21 cellular contexts compared by ENCODE assay signal in genomic region chr6:24903681-24904080, GRCh38. TPM values are rescaled to one million over a fixed set of nuclear protein-coding genes. Genes with fewer than 3 reads are reported as not detected.
A peak's percentile ranks its signal among the peaks of the same experiment; 100 is the strongest.
DNase-seq lines count a peak whose midpoint lies in the region; ATAC-seq, FAIRE-seq and TF ChIP-seq lines count a peak whose summit lies in the region.
"Had no signal": no experiment of that assay in that cellular context is flagged by ENCODE, and none has a peak within 500 bp of the region (broad histone marks: within the 10 kb centered on the region; RNA-seq: fewer than 3 reads in every experiment).

No MANE protein-coding gene starts in this region.

- peaks cover 8 to 10% of the 10 kb centered on the region in 2 experiments; a peak in 2 of 4 replicates for H3K79me1 ChIP-seq in IMR-90 (ENCODE audit: low read depth in 1 of 2, low read length in 2 of 2)

- no peak overlapping the region for H2AFZ ChIP-seq in IMR-90 (replicated peaks; ENCODE audit: low read length, poor library complexity)

- peak overlapping the region; percentile 90; the same call in 2 of the 3 replicates for H2BK15ac ChIP-seq in IMR-90 (ENCODE audit: low read depth, low read length)

- peak overlapping the region; percentile 75 for H4K91ac ChIP-seq in IMR-90 (ENCODE audit: insufficient read depth, low read depth, low read length)

- peak overlapping the region; percentile 68 for H2BK120ac ChIP-seq in IMR-90 (ENCODE audit: low read depth, low read length)

- no peak overlapping the region for H3K9ac ChIP-seq in IMR-90 (ENCODE audit: low read depth, low read length)
- H3K9ac ChIP-seq: SK-N-SH had no signal

- peaks cover 0 to 8% (median 0%) of the 10 kb centered on the region in 7 donors for H3K9me3 Mint-ChIP-seq in CD4-positive, CD25-positive, alpha-beta regulatory T cell
- peaks cover 8% of the 10 kb centered on the region for H3K9me3 Mint-ChIP-seq in activated naive CD8-positive, alpha-beta T cell treated with anti-CD3 and anti-CD28 coated beads for 36 hours
- H3K9me3 Mint-ChIP-seq in natural killer cell treated with Interleukin-12 subunit alpha and Interleukin-12 subunit beta and Interleukin-15 and Interleukin-18, amount 100 ng/mL, for 72 hours, result no peaks in the 10 kb centered on the region
- H3K9me3 Mint-ChIP-seq: WTC11 had no signal

- H3K4me2 ChIP-seq in IMR-90 (ENCODE audit: low read depth, low read length), result no peak overlapping the region
- H3K4me2 ChIP-seq: SK-N-SH had no signal

- H3K27ac ChIP-seq in CD4-positive, CD25-positive, alpha-beta regulatory T cell (ENCODE audit: insufficient read depth, low read length, poor library complexity, severe bottlenecking), result peak overlapping the region; percentile 39
- H3K27ac ChIP-seq in IMR-90 (ENCODE audit: insufficient read depth, low read length), result no peak overlapping the region
- H3K27ac ChIP-seq: colonic mucosa, thoracic aorta had no signal

- H3K18ac ChIP-seq in IMR-90 (ENCODE audit: low read depth, low read length), result peak overlapping the region; percentile 4; the same call in 1 of the 2 replicates

- no peaks in the 10 kb centered on the region for H3K9me1 ChIP-seq in IMR-90 (ENCODE audit: insufficient read depth, low read length)

- no peaks in the 10 kb centered on the region for H3K27me3 ChIP-seq in CD4-positive, CD25-positive, alpha-beta regulatory T cell (ENCODE audit: control insufficient read depth, insufficient read depth, low read length)
- H3K27me3 ChIP-seq in IMR-90 (ENCODE audit: control insufficient read depth, insufficient read depth, low read length), result no peaks in the 10 kb centered on the region
- H3K27me3 ChIP-seq: colonic mucosa had no signal

- H3K4me1 Mint-ChIP-seq in CD4-positive, CD25-positive, alpha-beta regulatory T cell, result peaks cover 39 to 98% (median 83%) of the 10 kb centered on the region in 4 donors
- peaks cover 92% of the 10 kb centered on the region for H3K4me1 Mint-ChIP-seq in activated naive CD8-positive, alpha-beta T cell treated with anti-CD3 and anti-CD28 coated beads for 36 hours
- peaks cover 79 to 86% of the 10 kb centered on the region in 2 donors for H3K4me1 Mint-ChIP-seq in natural killer cell treated with Interleukin-12 subunit alpha and Interleukin-12 subunit beta and Interleukin-15 and Interleukin-18, amount 100 ng/mL, for 72 hours (ENCODE audit: low read depth in 2 of 2)

- DNase-seq in CD4-positive, CD25-positive, alpha-beta regulatory T cell, result no peak
- DNase-seq in IMR-90 (no peak), D721Med (ENCODE audit: insufficient read length, low spot score) (no peak), hepatic stellate cell (ENCODE audit: low spot score) (no peak), HUDEP-2 (lab: John Stamatoyannopoulos, UW; ENCODE audit: unreplicated experiment in 76 of 76) (no peak), middle frontal gyrus (ENCODE audit: extremely low spot score, low spot score) (no peak)
- no peak for DNase-seq in activated naive CD8-positive, alpha-beta T cell treated with anti-CD3 and anti-CD28 coated beads for 36 hours
- DNase-seq in natural killer cell treated with Interleukin-12 subunit alpha and Interleukin-12 subunit beta and Interleukin-15 and Interleukin-18, amount 100 ng/mL, for 72 hours (ENCODE audit: low spot score), result no peak
- DNase-seq: colonic mucosa, H7, mammary epithelial cell, NCI-H146, NCI-H2171 treated with DMSO at 0.1 percent for 48 hours, NCI-H526, nephron progenitor cell, posterior cingulate gyrus, RPMI8226, SK-N-SH, T-helper 9 cell had no signal

- H3K9me3 ChIP-seq in CD4-positive, CD25-positive, alpha-beta regulatory T cell (ENCODE audit: control insufficient read depth in 2 of 2, low read length in 2 of 2), result no peaks in the 10 kb centered on the region
- no peaks in the 10 kb centered on the region for H3K9me3 ChIP-seq in IMR-90 (ENCODE audit: control insufficient read depth, insufficient read depth, low read length)
- H3K9me3 ChIP-seq: colonic mucosa, SK-N-SH, thoracic aorta had no signal

- peak overlapping the region; percentile 65; the same call in 1 of the 2 replicates for H3K14ac ChIP-seq in IMR-90 (replicated peaks; ENCODE audit: low read depth, low read length)

- CTCF ChIA-PET in IMR-90 (lab: Yijun Ruan, JAX), result no interaction called here

- H3K4ac ChIP-seq in IMR-90 (ENCODE audit: low read depth, low read length), result peak overlapping the region; percentile 58

- peaks cover 76% of the 10 kb centered on the region for H3K36me3 Mint-ChIP-seq in CD4-positive, CD25-positive, alpha-beta regulatory T cell
- H3K36me3 Mint-ChIP-seq in activated naive CD8-positive, alpha-beta T cell treated with anti-CD3 and anti-CD28 coated beads for 36 hours, result peaks cover 76% of the 10 kb centered on the region
- peaks cover 6% of the 10 kb centered on the region for H3K36me3 Mint-ChIP-seq in natural killer cell treated with Interleukin-12 subunit alpha and Interleukin-12 subunit beta and Interleukin-15 and Interleukin-18, amount 100 ng/mL, for 72 hours
- H3K36me3 Mint-ChIP-seq: WTC11 had no signal

- intact Hi-C loops in IMR-90 (cut with micrococcal nuclease), result no loop called here

- H3K23ac ChIP-seq in IMR-90 (ENCODE audit: low read depth, low read length), result no peak overlapping the region

- dilution Hi-C loops in IMR-90 (cut with HindIII; ENCODE audit: low sequenced_read_pairs, unreplicated experiment), result no loop called here

- peak overlapping the region; percentile 43 to 92 (median 68) for H3K27ac Mint-ChIP-seq in CD4-positive, CD25-positive, alpha-beta regulatory T cell
- H3K27ac Mint-ChIP-seq in activated naive CD8-positive, alpha-beta T cell treated with anti-CD3 and anti-CD28 coated beads for 36 hours, result peak overlapping the region; percentile 72
- H3K27ac Mint-ChIP-seq in natural killer cell treated with Interleukin-12 subunit alpha and Interleukin-12 subunit beta and Interleukin-15 and Interleukin-18, amount 100 ng/mL, for 72 hours, result peak overlapping the region; percentile 85 to 99
- H3K27ac Mint-ChIP-seq: nephron progenitor cell had no signal

- H3K27me3 Mint-ChIP-seq in CD4-positive, CD25-positive, alpha-beta regulatory T cell, result no peaks in the 10 kb centered on the region
- no peaks in the 10 kb centered on the region for H3K27me3 Mint-ChIP-seq in activated naive CD8-positive, alpha-beta T cell treated with anti-CD3 and anti-CD28 coated beads for 36 hours
- H3K27me3 Mint-ChIP-seq in natural killer cell treated with Interleukin-12 subunit alpha and Interleukin-12 subunit beta and Interleukin-15 and Interleukin-18, amount 100 ng/mL, for 72 hours, result no peaks in the 10 kb centered on the region

- TF ChIP-seq RAD21 in IMR-90 (IDR thresholded peaks at IDR 0.05; ENCODE audit: low read length), result no peak

- H3K56ac ChIP-seq in IMR-90 (ENCODE audit: extremely low read depth, insufficient read depth, low read length), result no peak overlapping the region

- in situ Hi-C loops in IMR-90 (cut with MboI; ENCODE audit: low sequenced_read_pairs), result no loop called here

- TF ChIP-seq CTCF in IMR-90 (conservative IDR thresholded peaks at IDR 0.05; ENCODE audit: low read depth, low read length) (no peak), D721Med (IDR thresholded peaks at IDR 0.05; ENCODE audit: insufficient read depth, missing control alignments) (no peak)

- no TSS peak for BruUV-seq in IMR-90 (replicated peaks; lab: Mats Ljungman, UMichigan)

- H3K36me3 ChIP-seq in CD4-positive, CD25-positive, alpha-beta regulatory T cell (ENCODE audit: control insufficient read depth, insufficient read depth, low read length), result peaks cover 86% of the 10 kb centered on the region
- no peaks in the 10 kb centered on the region for H3K36me3 ChIP-seq in IMR-90 (ENCODE audit: control insufficient read depth, insufficient read depth, low read length)
- H3K36me3 ChIP-seq: colonic mucosa, thoracic aorta had no signal

- peak overlapping the region; percentile 71 for H2BK20ac ChIP-seq in IMR-90 (ENCODE audit: low read depth, low read length)

- H4K5ac ChIP-seq in IMR-90 (ENCODE audit: low read depth, low read length), result no peak overlapping the region

- TF ChIP-seq POLR2A in IMR-90 (IDR thresholded peaks at IDR 0.05; ENCODE audit: low read depth, low read length), result no peak

- WGBS in IMR-90 (ENCODE audit: extremely low coverage in 2 of 2, insufficient read length in 1 of 2), 2 experiments, result 92% methylated on average over 2 of the region's 7 CpGs; no CpG with 5 or more reads in 1 of the 2 experiments

- no peak overlapping the region for H2AK9ac ChIP-seq in IMR-90 (replicated peaks; ENCODE audit: low read depth, low read length, poor library complexity)

- POLR2A ChIA-PET in IMR-90 (lab: Charles Lee; ENCODE audit: unreplicated experiment), result interaction anchor here (0.5 kb wide), 1 partner anchor 35 kb away, joined by 8 read pairs; no protein-coding TSS in a partner anchor

- H2AK5ac ChIP-seq in IMR-90 (ENCODE audit: low read depth, low read length), result peak overlapping the region; percentile 80

- no peak for ATAC-seq in CD4-positive, CD25-positive, alpha-beta regulatory T cell (ENCODE audit: low read depth in 2 of 2)
- ATAC-seq in IMR-90 (ENCODE audit: low read depth), result no peak
- no peak for ATAC-seq in natural killer cell treated with Interleukin-12 subunit alpha and Interleukin-12 subunit beta and Interleukin-15 and Interleukin-18, amount 100 ng/mL, for 72 hours
- ATAC-seq: WTC11 had no signal

- no peaks in the 10 kb centered on the region for H4K20me1 ChIP-seq in IMR-90 (ENCODE audit: insufficient read depth, low read length)

- H3K4me1 ChIP-seq in CD4-positive, CD25-positive, alpha-beta regulatory T cell (ENCODE audit: control insufficient read depth, insufficient read depth, low read length, poor library complexity, severe bottlenecking), result peaks cover 83% of the 10 kb centered on the region
- peaks cover 13% of the 10 kb centered on the region for H3K4me1 ChIP-seq in IMR-90 (ENCODE audit: control insufficient read depth, insufficient read depth, low read length)
- H3K4me1 ChIP-seq: colonic mucosa had no signal

- no peak overlapping the region for H3K4me3 ChIP-seq in CD4-positive, CD25-positive, alpha-beta regulatory T cell (ENCODE audit: low read depth, low read length)
- no peak overlapping the region for H3K4me3 ChIP-seq in IMR-90 (ENCODE audit: insufficient read depth, low read depth, low read length)
- H3K4me3 ChIP-seq: colonic mucosa, thoracic aorta had no signal

- H4K8ac ChIP-seq in IMR-90 (ENCODE audit: low read depth in 2 of 2, low read length in 2 of 2), result peak overlapping the region in 1 of 2 experiments; percentile 47; a peak in 1 of 4 replicates

- no peak overlapping the region for H2BK5ac ChIP-seq in IMR-90 (ENCODE audit: low read depth, low read length, poor library complexity, severe bottlenecking)

- H3K4me3 Mint-ChIP-seq in CD4-positive, CD25-positive, alpha-beta regulatory T cell, result peak overlapping the region in 3 of 4 donors; percentile 23 to 57 (median 37)
- no peak overlapping the region for H3K4me3 Mint-ChIP-seq in activated naive CD8-positive, alpha-beta T cell treated with anti-CD3 and anti-CD28 coated beads for 36 hours
- no peak overlapping the region for H3K4me3 Mint-ChIP-seq in natural killer cell treated with Interleukin-12 subunit alpha and Interleukin-12 subunit beta and Interleukin-15 and Interleukin-18, amount 100 ng/mL, for 72 hours
- H3K4me3 Mint-ChIP-seq: nephron progenitor cell, WTC11 had no signal

- no peak for FAIRE-seq in D721Med (lab: Jason Lieb, UNC)

RNA-seq across cellular contexts. Expression of gene RIPOR2, which starts 32.1 kb away (rescaled TPM):
- 364 TPM for total RNA-seq in CD4-positive, CD25-positive, alpha-beta regulatory T cell
- 100 to 1,000 TPM; 320 to 435 (median 407) TPM for polyA plus RNA-seq in CD4-positive, CD25-positive, alpha-beta regulatory T cell
- total RNA-seq in IMR-90 (2012; rRNA removed), result 0.83 and 1.1 TPM in 2 replicates
- polyA plus RNA-seq in IMR-90 (2012; rRNA removed), result 0.87 and 1.2 TPM in 2 replicates
- polyA plus RNA-seq in IMR-90 (2012; cell fraction: cytosol; rRNA removed), result 0.71 and 0.74 TPM in 2 replicates
- 0.82 and 2.2 TPM in 2 replicates for polyA plus RNA-seq in IMR-90 (2012; cell fraction: nucleus; rRNA removed; ENCODE audit: low replicate concordance)
- total RNA-seq in activated naive CD8-positive, alpha-beta T cell treated with anti-CD3 and anti-CD28 coated beads for 36 hours, result 10 to 100 TPM; 75.2 to 80.0 TPM
- total RNA-seq in natural killer cell treated with Interleukin-12 subunit alpha and Interleukin-12 subunit beta and Interleukin-15 and Interleukin-18, amount 100 ng/mL, for 72 hours, result 10 to 100 TPM; 58.7 to 88.4 TPM

Comparison
In these comparisons a context has a peak if more than half of its experiments do, and no peak if none do; other contexts are left out.
1. H3K4me3 Mint-ChIP-seq: peak in CD4-positive, CD25-positive, alpha-beta regulatory T cell (3 of 4); none in activated naive CD8-positive, alpha-beta T cell treated with anti-CD3 and anti-CD28 coated beads for 36 hours (single experiment) and natural killer cell treated with Interleukin-12 subunit alpha and Interleukin-12 subunit beta and Interleukin-15 and Interleukin-18, amount 100 ng/mL, for 72 hours (single experiment).
2. RNA of gene RIPOR2, which starts 32.1 kb away (total RNA-seq): 364 TPM in CD4-positive, CD25-positive, alpha-beta regulatory T cell (single experiment), 58.7 to 88.4 TPM in natural killer cell treated with Interleukin-12 subunit alpha and Interleukin-12 subunit beta and Interleukin-15 and Interleukin-18, amount 100 ng/mL, for 72 hours and 75.2 to 80.0 TPM in activated naive CD8-positive, alpha-beta T cell treated with anti-CD3 and anti-CD28 coated beads for 36 hours; 0.83 to 1.1 TPM in IMR-90; every median in the first group is over 10 times any median in the second.
3. Peak in every context shown above with its lines, with median percentiles within 50 percentile points of each other: H3K27ac Mint-ChIP-seq.